Comparison of ENCODE assay signal across 8 cellular contexts in the genomic region with DNA sequence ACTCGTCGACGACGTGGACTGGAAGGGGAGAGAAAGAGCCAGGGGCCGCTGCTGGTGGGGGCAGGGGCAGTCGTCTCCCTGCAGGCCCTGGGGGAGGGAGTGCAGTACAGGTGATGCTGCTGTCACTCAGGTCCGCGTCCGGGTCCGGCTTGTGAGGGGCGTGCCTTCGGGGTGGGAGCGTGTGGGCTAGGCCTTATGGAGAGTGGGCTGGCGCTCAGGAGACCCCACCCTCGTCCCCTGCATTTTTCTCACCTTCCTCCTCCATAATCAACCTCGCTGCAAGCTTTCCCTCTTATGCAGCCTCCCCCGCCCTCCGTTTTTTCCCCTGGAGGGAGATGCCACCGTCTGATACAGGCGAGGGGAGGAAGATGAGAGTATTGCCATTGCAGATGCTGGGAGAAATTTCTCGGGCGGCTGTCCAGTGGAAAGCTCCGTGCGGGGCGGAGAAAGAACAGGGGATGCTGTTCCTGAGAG. TPM values are rescaled to one million over a fixed set of nuclear protein-coding genes. Genes with fewer than 3 reads are reported as not detected.
DNase-seq lines count a peak whose midpoint lies in the region; ATAC-seq and TF ChIP-seq lines count a peak whose summit lies in the region.

No MANE protein-coding gene starts in this region.

- intact Hi-C loops in activated CD4-positive, alpha-beta T cell treated with anti-CD3 and anti-CD28 coated beads, Interleukin-2, amount 10 ng/mL, durations not matched to agents 24 days and 14 days (cut with micrococcal nuclease) = no loop called here
- intact Hi-C loops in dendritic cell treated with granulocyte-macrophage colony-stimulating factor and Interleukin-4, amounts not matched to agents 40 ng/mL and 50 ng/mL, for 4 days (cut with micrococcal nuclease) = loop anchor here (5.0 kb wide), 1 partner anchor 33 kb away; a partner anchor contains a TSS
- intact Hi-C loops in lower lobe of right lung (cut with DNase I) = no loop called here

- H3K4me1 Mint-ChIP-seq in activated CD4-positive, alpha-beta T cell treated with anti-CD3 and anti-CD28 coated beads, Interleukin-2, amount 10 ng/mL, durations not matched to agents 24 days and 14 days = peaks cover 30% of the 10 kb centered on the region
- peaks cover 37% of the 10 kb centered on the region for H3K4me1 Mint-ChIP-seq in dendritic cell treated with granulocyte-macrophage colony-stimulating factor and Interleukin-4, amounts not matched to agents 40 ng/mL and 50 ng/mL, for 4 days (ENCODE audit: low read depth)

- no peaks in the 10 kb centered on the region for H3K27me3 Mint-ChIP-seq in activated CD4-positive, alpha-beta T cell treated with anti-CD3 and anti-CD28 coated beads, Interleukin-2, amount 10 ng/mL, durations not matched to agents 24 days and 14 days
- H3K27me3 Mint-ChIP-seq in dendritic cell treated with granulocyte-macrophage colony-stimulating factor and Interleukin-4, amounts not matched to agents 40 ng/mL and 50 ng/mL, for 4 days = no peaks in the 10 kb centered on the region

- peak overlapping the region; percentile 91 for H3K4me3 Mint-ChIP-seq in activated CD4-positive, alpha-beta T cell treated with anti-CD3 and anti-CD28 coated beads, Interleukin-2, amount 10 ng/mL, durations not matched to agents 24 days and 14 days
- H3K4me3 Mint-ChIP-seq in dendritic cell treated with granulocyte-macrophage colony-stimulating factor and Interleukin-4, amounts not matched to agents 40 ng/mL and 50 ng/mL, for 4 days = peak overlapping the region; percentile 90

- H3K36me3 Mint-ChIP-seq in activated CD4-positive, alpha-beta T cell treated with anti-CD3 and anti-CD28 coated beads, Interleukin-2, amount 10 ng/mL, durations not matched to agents 24 days and 14 days (ENCODE audit: low read depth) = peaks cover 13% of the 10 kb centered on the region
- peaks cover 16% of the 10 kb centered on the region for H3K36me3 Mint-ChIP-seq in dendritic cell treated with granulocyte-macrophage colony-stimulating factor and Interleukin-4, amounts not matched to agents 40 ng/mL and 50 ng/mL, for 4 days (ENCODE audit: low read depth)

- ATAC-seq in GM18861 (IDR thresholded peaks at IDR 0.05; ENCODE audit: unreplicated experiment) (peak; percentile 9), HG03097 (IDR thresholded peaks at IDR 0.05; ENCODE audit: low FRiP score, unreplicated experiment) (peak; percentile 27), lower lobe of right lung (peak; percentile 57 to 58)

- no peaks in the 10 kb centered on the region for H3K9me3 ChIP-seq in lower lobe of right lung

- H3K4me1 ChIP-seq in ACC112 (ENCODE audit: control insufficient read depth, insufficient read depth, low read length, unreplicated experiment) (peaks cover 14% of the 10 kb centered on the region), lower lobe of right lung (peaks cover 45% of the 10 kb centered on the region)

- H2AFZ ChIP-seq in ACC112 (ENCODE audit: low read length, unreplicated experiment) = peak overlapping the region; percentile 89

- H3K9me3 Mint-ChIP-seq in activated CD4-positive, alpha-beta T cell treated with anti-CD3 and anti-CD28 coated beads, Interleukin-2, amount 10 ng/mL, durations not matched to agents 24 days and 14 days = no peaks in the 10 kb centered on the region
- no peaks in the 10 kb centered on the region for H3K9me3 Mint-ChIP-seq in dendritic cell treated with granulocyte-macrophage colony-stimulating factor and Interleukin-4, amounts not matched to agents 40 ng/mL and 50 ng/mL, for 4 days

- peak overlapping the region; percentile 25; the same call in 1 of the 2 replicates for H3K27ac ChIP-seq in ACC112 (ENCODE audit: low read depth, low read length)
- H3K27ac ChIP-seq in lower lobe of right lung = peak overlapping the region; percentile 90

- H3K79me2 ChIP-seq in ACC112 (ENCODE audit: control insufficient read depth, insufficient read depth, low read length, unreplicated experiment) = peaks cover 68% of the 10 kb centered on the region

- DNase-seq in NCI-H345 (lab: John Stamatoyannopoulos, UW) (peak; percentile 75), lower lobe of right lung (peak; percentile 68)
- DNase-seq in activated CD4-positive, alpha-beta T cell treated with anti-CD3 and anti-CD28 coated beads, Interleukin-2, amount 10 ng/mL, durations not matched to agents 24 days and 14 days = peak; percentile 89
- DNase-seq in stimulated activated CD8-positive, alpha-beta memory T cell treated with anti-CD3 and anti-CD28 coated beads, Interleukin-12 subunit alpha, Interleukin-12 subunit beta, amount 100 ng/mL, for 4 hours (ENCODE audit: low read depth) = peak; percentile 24

- TF ChIP-seq CTCF in lower lobe of right lung (IDR thresholded peaks at IDR 0.05) = no peak

- peak overlapping the region; percentile 97 for H3K4me3 ChIP-seq in ACC112 (ENCODE audit: low read depth, low read length)
- H3K4me3 ChIP-seq in lower lobe of right lung = peak overlapping the region; percentile 77

- peak overlapping the region; percentile 93 for H3K27ac Mint-ChIP-seq in activated CD4-positive, alpha-beta T cell treated with anti-CD3 and anti-CD28 coated beads, Interleukin-2, amount 10 ng/mL, durations not matched to agents 24 days and 14 days
- peak overlapping the region; percentile 94 for H3K27ac Mint-ChIP-seq in dendritic cell treated with granulocyte-macrophage colony-stimulating factor and Interleukin-4, amounts not matched to agents 40 ng/mL and 50 ng/mL, for 4 days

- H3K36me3 ChIP-seq in ACC112 (ENCODE audit: insufficient read depth, low read length) = no peaks in the 10 kb centered on the region
- H3K36me3 ChIP-seq in lower lobe of right lung = no peaks in the 10 kb centered on the region

- H3K27me3 ChIP-seq in ACC112 (ENCODE audit: insufficient read depth, low read length) (no peaks in the 10 kb centered on the region), lower lobe of right lung (ENCODE audit: low read depth) (no peaks in the 10 kb centered on the region)

RNA-seq across cellular contexts. Expression of a gene that starts 0.6 kb away (rescaled TPM):
- 98.0 and 101 TPM in 2 replicates for total RNA-seq in activated CD4-positive, alpha-beta T cell treated with anti-CD3 and anti-CD28 coated beads, Interleukin-2, amount 10 ng/mL, durations not matched to agents 24 days and 14 days
- 63.7 TPM for total RNA-seq in lower lobe of right lung

RNA-seq across cellular contexts. Expression of a gene that starts 3.8 kb away (rescaled TPM):
- total RNA-seq in activated CD4-positive, alpha-beta T cell treated with anti-CD3 and anti-CD28 coated beads, Interleukin-2, amount 10 ng/mL, durations not matched to agents 24 days and 14 days = 78.9 and 93.7 TPM in 2 replicates
- total RNA-seq in lower lobe of right lung = 22.0 TPM

RNA-seq across cellular contexts. Expression of a gene that starts 32.3 kb away (rescaled TPM):
- total RNA-seq in activated CD4-positive, alpha-beta T cell treated with anti-CD3 and anti-CD28 coated beads, Interleukin-2, amount 10 ng/mL, durations not matched to agents 24 days and 14 days = 31.8 and 33.7 TPM in 2 replicates
- 30.7 TPM for total RNA-seq in lower lobe of right lung

Comparison
In these comparisons a context has a peak if more than half of its experiments do, and no peak if none do; other contexts are left out.
1. Peak in every context shown above with its lines: DNase-seq, ATAC-seq, H3K4me3 ChIP-seq and H3K27ac ChIP-seq.
2. DNase-seq: peak in every context shown above with its lines; median percentile 89 in activated CD4-positive, alpha-beta T cell treated with anti-CD3 and anti-CD28 coated beads, Interleukin-2, amount 10 ng/mL, durations not matched to agents 24 days and 14 days; 75 in NCI-H345; 68 in lower lobe of right lung; 24 in stimulated activated CD8-positive, alpha-beta memory T cell treated with anti-CD3 and anti-CD28 coated beads, Interleukin-12 subunit alpha, Interleukin-12 subunit beta, amount 100 ng/mL, for 4 hours.